Comparison of ENCODE assay signal across 1 cellular context in the genomic region with DNA sequence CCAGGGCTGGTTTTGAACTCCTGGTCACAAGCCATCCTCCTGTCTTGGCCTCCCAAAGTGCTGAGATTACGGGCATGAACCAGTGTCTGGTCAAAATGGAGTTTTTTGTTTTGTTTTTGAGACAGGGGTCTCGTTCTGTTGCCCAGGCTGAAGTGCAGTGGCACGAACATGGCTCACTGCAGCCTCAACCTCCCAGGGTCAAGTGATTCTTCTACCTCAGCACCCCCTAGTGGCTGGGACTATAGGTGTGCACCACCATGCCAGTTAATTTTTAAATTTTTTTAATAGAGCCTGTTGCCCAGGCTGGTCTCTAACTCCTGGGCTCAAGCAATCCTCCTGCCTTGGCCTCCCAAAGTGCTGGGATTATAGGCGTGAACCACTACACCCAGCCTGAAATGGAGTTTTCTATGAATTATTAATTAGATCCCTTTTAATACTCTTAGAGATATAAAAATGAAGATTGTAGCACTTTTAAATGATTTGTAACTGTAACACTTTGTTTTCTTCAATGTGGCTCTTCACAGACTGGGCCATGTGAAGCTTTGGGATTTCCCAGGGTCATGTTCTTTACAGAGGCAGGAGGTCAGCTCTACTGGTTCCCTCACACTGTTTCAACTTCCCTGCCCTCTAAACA.
TF ChIP-seq lines count a peak whose summit lies in the region.

No MANE protein-coding gene starts in this region.

TF ChIP-seq in GM23338, 12 proteins besides CTCF, POLR2A, EP300 and RAD21 (continued from another document):
- TF ChIP-seq ZNF462 (CRISPR knock-in tag; IDR thresholded peaks at IDR 0.05) (no peak), POLR2AphosphoS5 (IDR thresholded peaks at IDR 0.05; ENCODE audit: low read depth) (no peak), ZNF331 (CRISPR knock-in tag; IDR thresholded peaks at IDR 0.05; ENCODE audit: low read depth) (no peak), JUNB (IDR thresholded peaks at IDR 0.05; ENCODE audit: unreplicated experiment) (no peak), EZH2phosphoT487 (IDR thresholded peaks at IDR 0.05; ENCODE audit: unreplicated experiment) (no peak), REST (IDR thresholded peaks at IDR 0.05; ENCODE audit: unreplicated experiment) (no peak), EZH2 (IDR thresholded peaks at IDR 0.05; ENCODE audit: low read depth, unreplicated experiment) (no peak)
